23 cellular contexts compared by ENCODE assay signal in the genomic region with DNA sequence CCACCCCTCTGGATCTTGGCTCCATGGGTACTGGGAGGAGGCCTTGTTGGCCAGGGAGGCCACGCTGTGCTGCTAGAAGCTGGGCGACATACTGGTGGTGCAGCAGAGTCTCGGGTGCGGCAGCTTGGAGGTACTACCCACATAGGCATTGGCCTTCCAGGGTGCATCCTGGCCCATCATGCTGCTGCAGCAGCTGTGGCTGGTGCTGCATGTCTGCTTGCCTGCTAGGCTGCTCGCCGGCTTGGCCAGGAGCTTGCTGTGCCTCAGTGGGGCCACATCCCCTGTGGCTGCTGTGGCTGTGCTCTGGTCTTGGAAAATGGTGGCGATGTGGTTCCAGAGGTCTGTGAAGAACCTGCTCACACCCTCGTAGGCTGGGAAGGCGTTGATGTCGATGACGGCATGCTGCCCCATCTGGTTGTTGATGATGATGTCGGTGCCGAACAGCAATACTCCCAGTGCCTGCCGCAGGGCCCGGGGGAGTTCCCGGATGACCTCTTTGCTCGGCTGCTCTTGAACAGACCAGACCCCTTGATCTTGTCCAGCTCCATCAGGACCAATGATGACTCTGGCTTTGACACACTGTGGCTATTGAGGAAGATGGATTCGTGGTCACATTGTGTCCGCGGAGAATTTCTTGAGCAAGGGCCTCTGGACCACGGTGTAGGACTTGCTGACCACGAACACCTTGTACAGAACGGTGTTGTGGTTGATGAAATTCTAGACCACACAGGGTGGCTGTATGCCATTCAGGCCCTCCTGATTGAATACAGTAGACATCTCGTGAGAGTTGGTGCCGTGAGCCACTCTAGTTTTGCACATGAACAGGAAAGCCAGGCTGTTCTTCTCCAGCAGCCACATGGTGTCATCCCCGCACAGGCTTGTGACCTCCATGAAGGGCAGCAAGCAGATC.
"Had no signal": no experiment of that assay in that cellular context is flagged by ENCODE, and none has a peak within 500 bp of the region (broad histone marks: within the 10 kb centered on the region; RNA-seq: fewer than 3 reads in every experiment).

No MANE protein-coding gene starts in this region.

- H3K9me3 Mint-ChIP-seq: activated CD4-positive, alpha-beta memory T cell treated with anti-CD3 and anti-CD28 coated beads, Interleukin-2, amount 10 ng/mL, durations not matched to agents 7 days and 5 days; activated naive CD8-positive, alpha-beta T cell treated with anti-CD3 and anti-CD28 coated beads for 36 hours; central memory CD8-positive, alpha-beta T cell; naive B cell; T-cell; WTC11 had no signal

- ATAC-seq: activated CD8-positive, alpha-beta memory T cell treated with anti-CD3 and anti-CD28 coated beads, Interleukin-2, amount 10 ng/mL, durations not matched to agents 7 days and 5 days; left lobe of liver; pancreas; stimulated activated naive CD8-positive, alpha-beta T cell treated with anti-CD3 and anti-CD28 coated beads, Interleukin-15, Interleukin-2, amounts not matched to agents 100 U/mL and 50 U/mL, for 24 hours; T-cell; WTC11 had no signal

- H3K27ac Mint-ChIP-seq: activated CD4-positive, alpha-beta memory T cell treated with anti-CD3 and anti-CD28 coated beads, Interleukin-2, amount 10 ng/mL, durations not matched to agents 7 days and 5 days; activated CD8-positive, alpha-beta memory T cell treated with anti-CD3 and anti-CD28 coated beads, Interleukin-2, amount 10 ng/mL, durations not matched to agents 7 days and 5 days; activated naive CD8-positive, alpha-beta T cell treated with anti-CD3 and anti-CD28 coated beads for 36 hours; T-cell; WTC11 had no signal

- H3K36me3 Mint-ChIP-seq: naive B cell had no signal

- H3K4me3 Mint-ChIP-seq: activated CD4-positive, alpha-beta memory T cell treated with anti-CD3 and anti-CD28 coated beads, Interleukin-2, amount 10 ng/mL, durations not matched to agents 7 days and 5 days; activated CD8-positive, alpha-beta memory T cell treated with anti-CD3 and anti-CD28 coated beads, Interleukin-2, amount 10 ng/mL, durations not matched to agents 7 days and 5 days; activated naive CD8-positive, alpha-beta T cell treated with anti-CD3 and anti-CD28 coated beads for 36 hours; central memory CD8-positive, alpha-beta T cell; naive B cell; T-cell; WTC11 had no signal

- H3K27ac ChIP-seq: brain microvascular endothelial cell, colonic mucosa, pancreas, suprapubic skin, transverse colon, uterus had no signal

- H3K27me3 ChIP-seq: brain microvascular endothelial cell, colonic mucosa, suprapubic skin, transverse colon, uterus had no signal

- H3K27me3 Mint-ChIP-seq: activated CD4-positive, alpha-beta memory T cell treated with anti-CD3 and anti-CD28 coated beads, Interleukin-2, amount 10 ng/mL, durations not matched to agents 7 days and 5 days; activated CD8-positive, alpha-beta memory T cell treated with anti-CD3 and anti-CD28 coated beads, Interleukin-2, amount 10 ng/mL, durations not matched to agents 7 days and 5 days; activated naive CD8-positive, alpha-beta T cell treated with anti-CD3 and anti-CD28 coated beads for 36 hours; central memory CD8-positive, alpha-beta T cell; naive B cell; T-cell had no signal

- H3K4me1 Mint-ChIP-seq: activated naive CD8-positive, alpha-beta T cell treated with anti-CD3 and anti-CD28 coated beads for 36 hours; central memory CD8-positive, alpha-beta T cell; WTC11 had no signal

- H3K4me1 ChIP-seq: colonic mucosa, pancreas, suprapubic skin, transverse colon, uterus had no signal

- DNase-seq: activated CD4-positive, alpha-beta memory T cell treated with anti-CD3 and anti-CD28 coated beads, Interleukin-2, amount 10 ng/mL, durations not matched to agents 7 days and 5 days; activated CD4-positive, alpha-beta T cell treated with anti-CD3 and anti-CD28 coated beads for 48 hours; activated CD8-positive, alpha-beta memory T cell treated with anti-CD3 and anti-CD28 coated beads, Interleukin-2, amount 10 ng/mL, durations not matched to agents 7 days and 5 days; activated naive CD4-positive, alpha-beta T cell; activated naive CD8-positive, alpha-beta T cell treated with anti-CD3 and anti-CD28 coated beads for 36 hours; amygdala; brain microvascular endothelial cell; colonic mucosa; erythroblast; foreskin melanocyte; hypothalamus; kidney; naive B cell; stimulated activated CD4-positive, alpha-beta T cell treated with anti-CD3 and anti-CD28 coated beads, Interleukin-2, amount 100 ng/mL, for 24 hours; stimulated activated naive CD8-positive, alpha-beta T cell treated with anti-CD3 and anti-CD28 coated beads, Interleukin-15, Interleukin-2, amounts not matched to agents 100 U/mL and 50 U/mL, for 24 hours; T-cell; transverse colon; uterus had no signal

- H3K4me3 ChIP-seq: colonic mucosa, pancreas, suprapubic skin, transverse colon, uterus had no signal

- H3K9me3 ChIP-seq: colonic mucosa, pancreas, suprapubic skin, transverse colon, uterus had no signal

- H3K36me3 ChIP-seq: colonic mucosa, pancreas, transverse colon, uterus had no signal
